Comparison of ENCODE assay signal across 1 cellular context in genomic region chr18:40235881-40236280, GRCh38.
TF ChIP-seq lines count a peak whose summit lies in the region.

No MANE protein-coding gene starts in this region.

TF ChIP-seq in GM23338, 12 proteins besides CTCF, POLR2A, EP300 and RAD21 (continued from another document):
- no peak for TF ChIP-seq ZNF462 (CRISPR knock-in tag; IDR thresholded peaks at IDR 0.05)
- no peak for TF ChIP-seq EZH2 (IDR thresholded peaks at IDR 0.05; ENCODE audit: low read depth, unreplicated experiment)
- no peak for TF ChIP-seq STAT1 (IDR thresholded peaks at IDR 0.05; ENCODE audit: unreplicated experiment)
- no peak for TF ChIP-seq ETS1 (IDR thresholded peaks at IDR 0.05)
- no peak for TF ChIP-seq NANOG (IDR thresholded peaks at IDR 0.05; ENCODE audit: borderline replicate concordance)
- TF ChIP-seq EZH2phosphoT487 (IDR thresholded peaks at IDR 0.05; ENCODE audit: unreplicated experiment): no peak
TF ChIP-seq in GM23338: peak in this region for 0.
